In the genomic region with DNA sequence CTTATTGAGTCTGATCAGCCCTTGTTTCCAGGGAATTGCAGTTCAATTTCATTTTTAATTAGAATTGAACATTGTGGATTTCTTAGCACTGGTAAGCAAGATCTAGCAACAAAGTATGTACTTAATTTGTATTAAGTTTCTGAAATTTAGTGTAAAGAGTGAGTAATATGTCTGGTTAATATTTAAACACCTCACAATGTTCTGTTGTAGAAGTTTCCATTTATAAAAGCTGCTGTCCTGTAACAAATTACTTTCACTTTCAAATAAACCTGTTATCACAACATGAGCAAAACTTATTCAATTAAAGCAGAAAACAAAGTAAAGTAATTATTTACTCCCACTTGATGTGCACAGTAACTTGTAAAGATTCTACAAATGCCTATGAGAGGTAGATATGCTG, we compare ENCODE assay signal across 18 cellular contexts.
A peak's percentile ranks its signal among the peaks of the same experiment; 100 is the strongest.
DNase-seq lines count a peak whose midpoint lies in the region; ATAC-seq and TF ChIP-seq lines count a peak whose summit lies in the region.
"Had no signal": no experiment of that assay in that cellular context is flagged by ENCODE, and none has a peak within 500 bp of the region (broad histone marks: within the 10 kb centered on the region; RNA-seq: fewer than 3 reads in every experiment).

No MANE protein-coding gene starts in this region.

- H3K4me3 ChIP-seq in PC-3 (ENCODE audit: low read length) (peak overlapping the region; percentile 22), mucosa of descending colon (no peak overlapping the region), right atrium auricular region (no peak overlapping the region)
- H3K4me3 ChIP-seq: K562 had no signal

- BruUV-seq in PC-3 (replicated peaks; lab: Mats Ljungman, UMichigan): no TSS peak

- POLR2A ChIA-PET in PC-3 (lab: Charles Lee; ENCODE audit: unreplicated experiment): no interaction called here
- POLR2A ChIA-PET in RWPE1 (lab: Yijun Ruan, JAX; ENCODE audit: low non-redundant PET): no interaction called here

- no peaks in the 10 kb centered on the region for H3K79me2 ChIP-seq in PC-3 (ENCODE audit: low read length)

- H3K4me1 ChIP-seq in PC-3 (ENCODE audit: insufficient read depth, low read length) (peaks cover 23% of the 10 kb centered on the region), mucosa of descending colon (ENCODE audit: low read depth) (no peaks in the 10 kb centered on the region), right atrium auricular region (no peaks in the 10 kb centered on the region)
- H3K4me1 ChIP-seq: breast epithelium had no signal

- peak; percentile 96 for ATAC-seq in GM18861 (IDR thresholded peaks at IDR 0.05; ENCODE audit: unreplicated experiment)
- ATAC-seq in HG02798 (IDR thresholded peaks at IDR 0.05; ENCODE audit: poor library complexity, unreplicated experiment): peak; percentile 65
- peak; percentile 56 for ATAC-seq in PC-3
- no peak for ATAC-seq in mucosa of descending colon
- ATAC-seq: CD8-positive, alpha-beta T cell; K562 had no signal

- H3K27ac Mint-ChIP-seq in nephron: peak overlapping the region; percentile 64 to 82 (median 66)
- H3K27ac Mint-ChIP-seq: activated CD4-positive, alpha-beta T cell treated with anti-CD3 and anti-CD28 coated beads, Interleukin-2, amount 10 ng/mL, durations not matched to agents 24 days and 14 days; CD8-positive, alpha-beta T cell had no signal

- CTCF ChIA-PET in PC-3 (lab: Charles Lee) (no interaction called here), RWPE1 (lab: Yijun Ruan, JAX) (interaction anchor here (0.7 kb wide), 1 partner anchor 831 kb away, joined by 4 read pairs; no protein-coding TSS in a partner anchor)

- no peak overlapping the region for H3K27ac ChIP-seq in PC-3 (ENCODE audit: low read length)
- no peak overlapping the region for H3K27ac ChIP-seq in RWPE1
- no peak overlapping the region for H3K27ac ChIP-seq in right atrium auricular region
- H3K27ac ChIP-seq: breast epithelium had no signal

- no peaks in the 10 kb centered on the region for H3F3A ChIP-seq in PC-3 (ENCODE audit: low read length, unreplicated experiment)

- no peak overlapping the region for H3K9ac ChIP-seq in PC-3 (ENCODE audit: low read length)

- no peaks in the 10 kb centered on the region for H3K36me3 ChIP-seq in PC-3 (ENCODE audit: low read depth, low read length)
- no peaks in the 10 kb centered on the region for H3K36me3 ChIP-seq in mucosa of descending colon (ENCODE audit: low read depth)
- H3K36me3 ChIP-seq in right atrium auricular region: no peaks in the 10 kb centered on the region
- H3K36me3 ChIP-seq: breast epithelium had no signal

- 0 out of 2 replicates have a peak overlapping the region, but pooled peaks have one; percentile 2 for H2AFZ ChIP-seq in PC-3 (ENCODE audit: low read length)

- TF ChIP-seq CTCF in PC-3 (conservative IDR thresholded peaks at IDR 0.05; ENCODE audit: low read depth, low read length) (no peak), nephron (IDR thresholded peaks at IDR 0.05; ENCODE audit: unreplicated experiment in 3 of 3) (no peak), RWPE1 (conservative IDR thresholded peaks at IDR 0.05; ENCODE audit: low read depth) (no peak), mucosa of descending colon (IDR thresholded peaks at IDR 0.05) (no peak), right atrium auricular region (IDR thresholded peaks at IDR 0.05) (no peak)

- DNase-seq in PC-3: peak; percentile 34
- DNase-seq in RWPE1 (ENCODE audit: low spot score): no peak
- DNase-seq in KG1 (lab: John Stamatoyannopoulos, UW): no peak
- no peak for DNase-seq in mucosa of descending colon
- DNase-seq in right atrium auricular region (ENCODE audit: low spot score): no peak
- DNase-seq: activated CD4-positive, alpha-beta T cell treated with anti-CD3 and anti-CD28 coated beads, Interleukin-2, amount 10 ng/mL, durations not matched to agents 24 days and 14 days; activated effector memory CD4-positive, alpha-beta T cell treated with anti-CD3 and anti-CD28 coated beads, Interleukin-2, amount 50 U/mL, for 16 hours; CD8-positive, alpha-beta T cell; midbrain; NCI-H2029; NK-92 treated with Interleukin-12 subunit alpha and Interleukin-12 subunit beta, amount 100 ng/mL, for 24 hours; substantia nigra; SW 1271 had no signal

- H3K36me3 Mint-ChIP-seq in nephron (ENCODE audit: low read depth): no peaks in the 10 kb centered on the region
- H3K36me3 Mint-ChIP-seq: CD8-positive, alpha-beta T cell had no signal

- no peaks in the 10 kb centered on the region for H3K27me3 ChIP-seq in PC-3 (ENCODE audit: low read length)
- H3K27me3 ChIP-seq in right atrium auricular region: no peaks in the 10 kb centered on the region
- H3K27me3 ChIP-seq: breast epithelium had no signal

- no peaks in the 10 kb centered on the region for H3K9me2 ChIP-seq in PC-3 (replicated peaks; ENCODE audit: low read length)

- intact Hi-C loops in PC-3 (cut with micrococcal nuclease) (no loop called here), mucosa of descending colon (cut with DNase I, micrococcal nuclease) (no loop called here)

- no peak overlapping the region for H3K4me3 Mint-ChIP-seq in nephron
- H3K4me3 Mint-ChIP-seq: activated CD4-positive, alpha-beta T cell treated with anti-CD3 and anti-CD28 coated beads, Interleukin-2, amount 10 ng/mL, durations not matched to agents 24 days and 14 days; CD8-positive, alpha-beta T cell had no signal

- H3K9me3 ChIP-seq in PC-3 (ENCODE audit: low read length) (no peaks in the 10 kb centered on the region), mucosa of descending colon (no peaks in the 10 kb centered on the region), right atrium auricular region (peaks cover 0 to 3% of the 10 kb centered on the region in 2 donors)
- H3K9me3 ChIP-seq: breast epithelium had no signal

- no peaks in the 10 kb centered on the region for H4K20me1 ChIP-seq in PC-3 (ENCODE audit: low read length)

- H3K27me3 Mint-ChIP-seq in nephron (ENCODE audit: low read depth): no peaks in the 10 kb centered on the region
- H3K27me3 Mint-ChIP-seq: activated CD4-positive, alpha-beta T cell treated with anti-CD3 and anti-CD28 coated beads, Interleukin-2, amount 10 ng/mL, durations not matched to agents 24 days and 14 days had no signal

- peaks cover 19% of the 10 kb centered on the region for H3K4me1 Mint-ChIP-seq in nephron
- H3K4me1 Mint-ChIP-seq: activated CD4-positive, alpha-beta T cell treated with anti-CD3 and anti-CD28 coated beads, Interleukin-2, amount 10 ng/mL, durations not matched to agents 24 days and 14 days had no signal

- H3K4me2 ChIP-seq in PC-3 (ENCODE audit: low read length): peak overlapping the region; percentile 66

- no peaks in the 10 kb centered on the region for H3K9me3 Mint-ChIP-seq in nephron
- H3K9me3 Mint-ChIP-seq: activated CD4-positive, alpha-beta T cell treated with anti-CD3 and anti-CD28 coated beads, Interleukin-2, amount 10 ng/mL, durations not matched to agents 24 days and 14 days; CD8-positive, alpha-beta T cell had no signal
